ENCODE assay signal across 14 cellular contexts in genomic region chr14:75989134-75989533, GRCh38. TPM values are rescaled to one million over a fixed set of nuclear protein-coding genes. Genes with fewer than 3 reads are reported as not detected.
A peak's percentile ranks its signal among the peaks of the same experiment; 100 is the strongest.
DNase-seq lines count a peak whose midpoint lies in the region; ATAC-seq, FAIRE-seq and TF ChIP-seq lines count a peak whose summit lies in the region.
"Had no signal": no experiment of that assay in that cellular context is flagged by ENCODE, and none has a peak within 500 bp of the region (broad histone marks: within the 10 kb centered on the region; RNA-seq: fewer than 3 reads in every experiment).

No MANE protein-coding gene starts in this region.

- peak; percentile 88 for FAIRE-seq in HepG2 (lab: Jason Lieb, UNC)

- H3K9ac ChIP-seq in colonic mucosa (ENCODE audit: low read depth in 2 of 2, low read length in 2 of 2), result no peak overlapping the region
- H3K9ac ChIP-seq in HepG2 (ENCODE audit: insufficient read depth, low read depth, low read length), result 0 out of 2 replicates have a peak overlapping the region, but pooled peaks have one; percentile 31

- 1% methylated on average over 6 of the region's 6 CpGs for WGBS in HepG2 (ENCODE audit: low lambda C conversion rate)

- no peaks in the 10 kb centered on the region for H3K79me2 ChIP-seq in HepG2 (ENCODE audit: insufficient read depth, low read length)

- no peak overlapping the region for H3K4me3 ChIP-seq in colonic mucosa
- peak overlapping the region in 1 of 3 experiments; percentile 12; a peak in 1 of 6 replicates for H3K4me3 ChIP-seq in HepG2 (replicated peaks in 1 of 3; ENCODE audit: insufficient read depth in 1 of 3, low read depth in 2 of 3, low read length in 3 of 3)
- H3K4me3 ChIP-seq: cardiac muscle cell, SJSA1 had no signal

- CTCF ChIA-PET in HepG2 (lab: Yijun Ruan, JAX; ENCODE audit: low intra/inter-chr PET ratio, low total read pairs), result no interaction called here

- no peak overlapping the region for H2AFZ ChIP-seq in HepG2 (ENCODE audit: low read length)

- no TSS peak for BruUV-seq in HepG2 (replicated peaks; lab: Mats Ljungman, UMichigan)

- intact Hi-C loops in colonic mucosa (cut with DNase I) (no loop called here), HepG2 (cut with micrococcal nuclease; ENCODE audit: unreplicated experiment) (loop anchor here (10.0 kb wide), 1 partner anchor 164 kb away; no protein-coding TSS in a partner anchor)

- H3K36me3 ChIP-seq in colonic mucosa (no peaks in the 10 kb centered on the region), HepG2 (replicated peaks in 1 of 2; ENCODE audit: control insufficient read depth in 1 of 2, insufficient read depth in 2 of 2, low read length in 2 of 2) (no peaks in the 10 kb centered on the region)
- H3K36me3 ChIP-seq: SJSA1 had no signal

- no peak for TF ChIP-seq CTCF in colonic mucosa (IDR thresholded peaks at IDR 0.05)
- TF ChIP-seq CTCF in HepG2 (CRISPR knock-in tag; IDR thresholded peaks at IDR 0.05), result no peak

- TF ChIP-seq RAD21 in HepG2 (CRISPR knock-in tag; IDR thresholded peaks at IDR 0.05), result no peak

- ATAC-seq in HepG2 (peak; percentile 74), GM21526 (IDR thresholded peaks at IDR 0.05; ENCODE audit: low FRiP score, unreplicated experiment) (no peak)

- no peaks in the 10 kb centered on the region for H4K20me1 ChIP-seq in HepG2 (ENCODE audit: insufficient read depth, low read length)

- H3K4me1 ChIP-seq in colonic mucosa, result peaks cover 4% of the 10 kb centered on the region
- H3K4me1 ChIP-seq in HepG2 (ENCODE audit: insufficient read depth, low read length), result peaks cover 43% of the 10 kb centered on the region

- peak; percentile 90 for DNase-seq in HCEC 1CT
- DNase-seq in colonic mucosa, result no peak
- DNase-seq in HepG2 (ENCODE audit: low spot score), result peak; percentile 84
- DNase-seq in stromal cell of bone marrow (ENCODE audit: low read depth), result peak; percentile 86
- DNase-seq in stimulated activated CD4-positive, alpha-beta T cell treated with anti-CD3 and anti-CD28 coated beads, Interleukin-1b, Interleukin-23, amount 100 ng/mL, for 48 hours, result no peak
- DNase-seq in NCI-H345 treated with DMSO at 0.1 percent for 48 hours (lab: John Stamatoyannopoulos, UW; ENCODE audit: unreplicated experiment), result no peak
- DNase-seq in DMS53 treated with DMSO at 0.1 percent for 48 hours (lab: John Stamatoyannopoulos, UW; ENCODE audit: unreplicated experiment), result no peak
- DNase-seq: activated B cell treated with CpG ODN at 0.5 μM for 24 hours; activated T-cell treated with anti-CD3 and anti-CD28 coated beads, Interleukin-2, amount 50 U/mL, for 48 hours; HFFc6; NCI-H226 had no signal

- POLR2A ChIA-PET in HepG2 (lab: Yijun Ruan, JAX), result interaction anchor here (1.0 kb wide), 1 partner anchor 10 kb away, joined by 3 read pairs; no protein-coding TSS in a partner anchor

- H3K27me3 ChIP-seq in colonic mucosa (no peaks in the 10 kb centered on the region), HepG2 (ENCODE audit: control insufficient read depth in 1 of 2, insufficient read depth in 2 of 2, low read length in 2 of 2) (no peaks in the 10 kb centered on the region)
- H3K27me3 ChIP-seq: cardiac muscle cell had no signal

- peak in 1 of 2 experiments; percentile 62; a peak in 2 of 4 replicates for TF ChIP-seq EP300 in HepG2 (IDR thresholded peaks at IDR 0.05; ENCODE audit: low read depth in 2 of 2, low read length in 2 of 2)
- TF ChIP-seq EP300 in HepG2 (CRISPR knock-in tag; IDR thresholded peaks at IDR 0.05; ENCODE audit: borderline replicate concordance), result no peak

- in situ Hi-C loops in HepG2 (cut with HindIII; ENCODE audit: extremely low pct_ligation_motif_present, low pct_unique_long_range_greater_than_20kb), result no loop called here

- H3K9me3 ChIP-seq in colonic mucosa (no peaks in the 10 kb centered on the region), HepG2 (ENCODE audit: low read length) (no peaks in the 10 kb centered on the region)
- H3K9me3 ChIP-seq: SJSA1 had no signal

- H3K27ac ChIP-seq in colonic mucosa (peak overlapping the region; percentile 24), HepG2 (ENCODE audit: extremely low read length, insufficient read depth, low read length) (no peak overlapping the region)
- H3K27ac ChIP-seq: cardiac muscle cell, SJSA1 had no signal

- no peak for TF ChIP-seq POLR2A in HepG2 (IDR thresholded peaks at IDR 0.05; ENCODE audit: insufficient read depth in 1 of 2, low read depth in 2 of 2, low read length in 2 of 2)

- H3K4me2 ChIP-seq in HepG2 (ENCODE audit: low read depth, low read length), result peak overlapping the region; percentile 71

TF ChIP-seq in HepG2, 621 proteins besides CTCF, POLR2A, EP300 and RAD21 (continues in another document):
- TF ChIP-seq CCAR2 (optimal IDR thresholded peaks at IDR 0.05; ENCODE audit: low read depth, low read length) (no peak), SNAI1 (CRISPR knock-in tag; IDR thresholded peaks at IDR 0.05; ENCODE audit: borderline replicate concordance) (no peak), MEF2D (CRISPR knock-in tag; IDR thresholded peaks at IDR 0.05) (peak; percentile 32; the same call in 1 of the 2 replicates), ZNF530 (CRISPR knock-in tag; IDR thresholded peaks at IDR 0.05; ENCODE audit: low read depth) (no peak), ETV6 (CRISPR knock-in tag; conservative IDR thresholded peaks at IDR 0.05) (peak; percentile 99), ZNF674 (CRISPR knock-in tag; IDR thresholded peaks at IDR 0.05; ENCODE audit: low read depth) (no peak), MIXL1 (CRISPR knock-in tag; IDR thresholded peaks at IDR 0.05) (peak; percentile 54; the same call in 1 of the 2 replicates), ZFP36L1 (CRISPR knock-in tag; IDR thresholded peaks at IDR 0.05) (0 out of 2 replicates have a peak, but pooled peaks have one; percentile 54), ZFP41 (CRISPR knock-in tag; IDR thresholded peaks at IDR 0.05; ENCODE audit: borderline replicate concordance) (no peak), ZNF326 (CRISPR knock-in tag; IDR thresholded peaks at IDR 0.05; ENCODE audit: borderline replicate concordance) (no peak)

RNA-seq across cellular contexts. Expression of gene IFT43, which starts 3.6 kb away (rescaled TPM):
- total RNA-seq in colonic mucosa (10 to 100 TPM; 26.5 to 26.6 TPM), HepG2 (2016; rRNA removed; fragmentation: Illumina TruSeq; extraction: Trizol) (0.15 TPM in 1 of 2 replicates, not detected in the other)
- 1.3 TPM in 1 of 2 replicates, not detected in the other for total RNA-seq in HepG2 (2016; cell fraction: cytosol; rRNA removed; fragmentation: Illumina TruSeq; extraction: Trizol; ENCODE audit: low read depth)
- total RNA-seq in HepG2 (2016; cell fraction: insoluble cytoplasmic fraction; rRNA removed; fragmentation: Illumina TruSeq; extraction: Trizol), result 0.28 and 0.31 TPM in 2 replicates
- not detected in 2 replicates for total RNA-seq in HepG2 (2016; cell fraction: membrane; rRNA removed; fragmentation: Illumina TruSeq; extraction: Trizol)
- 0.81 TPM in 1 of 2 replicates, not detected in the other for total RNA-seq in HepG2 (2016; cell fraction: nucleus; rRNA removed; fragmentation: Illumina TruSeq; extraction: Trizol)
- 0.55 and 0.78 TPM in 2 replicates for polyA plus RNA-seq in HepG2 (2011; rRNA removed)
- 0.10 and 0.36 TPM in 2 replicates for polyA plus RNA-seq in HepG2 (2011; cell fraction: cytosol; rRNA removed)
- 1.7 and 1.8 TPM in 2 replicates for polyA plus RNA-seq in HepG2 (2011; cell fraction: nucleus; rRNA removed)
- 0.38 and 1.8 TPM in 2 replicates for polyA plus RNA-seq in HepG2 (2012)
- polyA plus RNA-seq in HepG2 (2016; cell fraction: cytosol; fragmentation: Illumina TruSeq; extraction: Trizol; ENCODE audit: low read depth), result 0.18 TPM in 1 of 2 replicates, not detected in the other
- polyA plus RNA-seq in HepG2 (2016; cell fraction: insoluble cytoplasmic fraction; fragmentation: Illumina TruSeq; extraction: Trizol; ENCODE audit: low read depth), result not detected in 2 replicates
- polyA plus RNA-seq in HepG2 (2016; cell fraction: membrane; fragmentation: Illumina TruSeq; extraction: Trizol; ENCODE audit: low read depth), result 0.26 TPM in 1 of 2 replicates, not detected in the other
- polyA plus RNA-seq in HepG2 (2016; cell fraction: nucleus; fragmentation: Illumina TruSeq; extraction: Trizol; ENCODE audit: insufficient read depth, low read depth), result 0.85 and 1.1 TPM in 2 replicates
- 0.32 and 11.4 TPM in 2 replicates for polyA minus RNA-seq in HepG2 (2011; rRNA and poly(A)+ RNA removed; ENCODE audit: low replicate concordance)
- 1.6 TPM in 1 of 2 replicates, not detected in the other for polyA minus RNA-seq in HepG2 (2011; cell fraction: cytosol; rRNA and poly(A)+ RNA removed)
- 1.1 and 1.5 TPM in 2 replicates for polyA minus RNA-seq in HepG2 (2011; cell fraction: nucleus; rRNA and poly(A)+ RNA removed)

RNA-seq across cellular contexts. Expression of gene TGFB3, which starts 7.3 kb away (rescaled TPM):
- 1 to 10 TPM; 3.9 to 6.5 TPM for total RNA-seq in colonic mucosa
- 1.4 and 2.5 TPM in 2 replicates for total RNA-seq in HepG2 (2016; rRNA removed; fragmentation: Illumina TruSeq; extraction: Trizol)
- 0.10 and 0.18 TPM in 2 replicates for total RNA-seq in HepG2 (2016; cell fraction: cytosol; rRNA removed; fragmentation: Illumina TruSeq; extraction: Trizol; ENCODE audit: low read depth)
- 0.58 and 0.78 TPM in 2 replicates for total RNA-seq in HepG2 (2016; cell fraction: insoluble cytoplasmic fraction; rRNA removed; fragmentation: Illumina TruSeq; extraction: Trizol)
- 0.40 and 0.79 TPM in 2 replicates for total RNA-seq in HepG2 (2016; cell fraction: membrane; rRNA removed; fragmentation: Illumina TruSeq; extraction: Trizol)
- 1.5 and 2.1 TPM in 2 replicates for total RNA-seq in HepG2 (2016; cell fraction: nucleus; rRNA removed; fragmentation: Illumina TruSeq; extraction: Trizol)
- polyA plus RNA-seq in HepG2 (2011; rRNA removed), result 2.5 and 3.2 TPM in 2 replicates
- polyA plus RNA-seq in HepG2 (2011; cell fraction: cytosol; rRNA removed), result 1.4 and 1.6 TPM in 2 replicates
- 6.3 and 7.1 TPM in 2 replicates for polyA plus RNA-seq in HepG2 (2011; cell fraction: nucleus; rRNA removed)
- 0.68 and 0.72 TPM in 2 replicates for polyA plus RNA-seq in HepG2 (2012)
- 0.16 and 0.20 TPM in 2 replicates for polyA plus RNA-seq in HepG2 (2016; cell fraction: cytosol; fragmentation: Illumina TruSeq; extraction: Trizol; ENCODE audit: low read depth)
- polyA plus RNA-seq in HepG2 (2016; cell fraction: insoluble cytoplasmic fraction; fragmentation: Illumina TruSeq; extraction: Trizol; ENCODE audit: low read depth), result 0.61 and 1.4 TPM in 2 replicates
- polyA plus RNA-seq in HepG2 (2016; cell fraction: membrane; fragmentation: Illumina TruSeq; extraction: Trizol; ENCODE audit: low read depth), result 0.31 and 0.41 TPM in 2 replicates
- polyA plus RNA-seq in HepG2 (2016; cell fraction: nucleus; fragmentation: Illumina TruSeq; extraction: Trizol; ENCODE audit: insufficient read depth, low read depth), result 2.3 and 3.5 TPM in 2 replicates
- polyA minus RNA-seq in HepG2 (2011; rRNA and poly(A)+ RNA removed; ENCODE audit: low replicate concordance), result 2.7 and 14.2 TPM in 2 replicates
- 0.69 and 1.3 TPM in 2 replicates for polyA minus RNA-seq in HepG2 (2011; cell fraction: cytosol; rRNA and poly(A)+ RNA removed)
- polyA minus RNA-seq in HepG2 (2011; cell fraction: nucleus; rRNA and poly(A)+ RNA removed), result 3.0 and 3.6 TPM in 2 replicates

Comparison
In these comparisons a context has a peak if more than half of its experiments do, and no peak if none do; other contexts are left out.
1. DNase-seq: peak in HCEC 1CT (single experiment), HepG2 (single experiment) and stromal cell of bone marrow (single experiment); none in colonic mucosa (single experiment), stimulated activated CD4-positive, alpha-beta T cell treated with anti-CD3 and anti-CD28 coated beads, Interleukin-1b, Interleukin-23, amount 100 ng/mL, for 48 hours (single experiment), NCI-H345 treated with DMSO at 0.1 percent for 48 hours (single experiment) and DMS53 treated with DMSO at 0.1 percent for 48 hours (single experiment).
2. RNA of gene IFT43, which starts 3.6 kb away (total RNA-seq): 26.5 to 26.6 TPM in colonic mucosa; 0.15 to 1.3 TPM in HepG2; every median in the first group is over 10 times any median in the second.